Comparison of ENCODE assay signal across 15 cellular contexts in genomic region chr18:48804856-48805610, GRCh38.
DNase-seq lines count a peak whose midpoint lies in the region; ATAC-seq and TF ChIP-seq lines count a peak whose summit lies in the region.
"Had no signal": no experiment of that assay in that cellular context is flagged by ENCODE, and none has a peak within 500 bp of the region (broad histone marks: within the 10 kb centered on the region; RNA-seq: fewer than 3 reads in every experiment).

No MANE protein-coding gene starts in this region.

- H3K4me3 Mint-ChIP-seq in activated naive CD8-positive, alpha-beta T cell, result no peak overlapping the region

- POLR2A ChIA-PET in GM10248 (lab: Yijun Ruan, JAX), result no interaction called here

- H3K27ac ChIP-seq in temporal lobe (ENCODE audit: low read depth, low read length), result peak overlapping the region; percentile 45
- H3K27ac ChIP-seq: left lung, SJCRH30 had no signal

- H3K27me3 Mint-ChIP-seq in activated naive CD8-positive, alpha-beta T cell, result no peaks in the 10 kb centered on the region

- no peak for ATAC-seq in activated CD4-positive, CD25-positive, alpha-beta regulatory T cell treated with anti-CD3 and anti-CD28 coated beads, Interleukin-2, amount 50 U/mL, for 24 hours
- no peak for ATAC-seq in HG03439 (IDR thresholded peaks at IDR 0.05; ENCODE audit: unreplicated experiment)
- ATAC-seq: left lung had no signal

- H3K27ac Mint-ChIP-seq in activated naive CD8-positive, alpha-beta T cell, result peak overlapping the region; percentile 16

- no peak for TF ChIP-seq CTCF in GM10248 (IDR thresholded peaks at IDR 0.05; ENCODE audit: control extremely low read depth, extremely low read depth, low read depth, missing control alignments)

- no peaks in the 10 kb centered on the region for H3K9me3 Mint-ChIP-seq in activated naive CD8-positive, alpha-beta T cell (ENCODE audit: low read depth)

- CTCF ChIA-PET in GM10248 (lab: Yijun Ruan, JAX), result interaction anchor here (1.8 kb wide), 1 partner anchor 18 kb away, joined by 4 read pairs; no protein-coding TSS in a partner anchor

- no peaks in the 10 kb centered on the region for H3K36me3 Mint-ChIP-seq in activated naive CD8-positive, alpha-beta T cell

- peak; percentile 21 for DNase-seq in activated CD4-positive, CD25-positive, alpha-beta regulatory T cell treated with anti-CD3 and anti-CD28 coated beads, Interleukin-2, amount 50 U/mL, for 72 hours
- DNase-seq in mesenteric fat pad (ENCODE audit: low spot score), result peak; percentile 69
- DNase-seq in GM10248 (ENCODE audit: extremely low spot score), result no peak
- DNase-seq in hippocampal formation (lab: John Stamatoyannopoulos, UW), result no peak
- DNase-seq: 8988T; activated CD4-positive, CD25-positive, alpha-beta regulatory T cell; GF-D8; NCI-H1105 treated with DMSO at 0.1 percent for 48 hours; NCI-H748 treated with DMSO at 0.1 percent for 48 hours; SJCRH30 had no signal

- H3K4me1 Mint-ChIP-seq in activated naive CD8-positive, alpha-beta T cell (ENCODE audit: low read depth), result peaks cover 44% of the 10 kb centered on the region

Comparison
In these comparisons a context has a peak if more than half of its experiments do, and no peak if none do; other contexts are left out.
1. DNase-seq: peak in activated CD4-positive, CD25-positive, alpha-beta regulatory T cell treated with anti-CD3 and anti-CD28 coated beads, Interleukin-2, amount 50 U/mL, for 72 hours (single experiment) and mesenteric fat pad (single experiment); none in GM10248 (single experiment) and hippocampal formation (0 of 2).